ENCODE assay signal across 21 cellular contexts in genomic region chr1:26630634-26631033, GRCh38.
"Had no signal": no experiment of that assay in that cellular context is flagged by ENCODE, and none has a peak within 500 bp of the region (broad histone marks: within the 10 kb centered on the region; RNA-seq: fewer than 3 reads in every experiment).

No MANE protein-coding gene starts in this region.

- H3K4me1 Mint-ChIP-seq: activated naive CD4-positive, alpha-beta T cell treated with anti-CD3 and anti-CD28 coated beads, Interleukin-2, amount 50 U/mL, for 24 hours; central memory CD8-positive, alpha-beta T cell had no signal

- H3K9me3 ChIP-seq: ascending aorta, colonic mucosa, gastroesophageal sphincter, heart left ventricle, left ventricle myocardium inferior, stomach, testis, upper lobe of left lung had no signal

- H3K36me3 Mint-ChIP-seq: activated naive CD4-positive, alpha-beta T cell treated with anti-CD3 and anti-CD28 coated beads, Interleukin-2, amount 50 U/mL, for 24 hours; naive thymus-derived CD4-positive, alpha-beta T cell had no signal

- FAIRE-seq: endometrium had no signal

- H3K27me3 ChIP-seq: ascending aorta, colonic mucosa, gastroesophageal sphincter, heart left ventricle, stomach, testis, upper lobe of left lung had no signal

- H3K27ac ChIP-seq: ascending aorta, colonic mucosa, gastroesophageal sphincter, heart left ventricle, left ventricle myocardium inferior, stomach, testis, upper lobe of left lung had no signal

- H3K4me3 ChIP-seq: ascending aorta, colonic mucosa, gastroesophageal sphincter, heart left ventricle, left ventricle myocardium inferior, stomach, testis, upper lobe of left lung had no signal

- H3K9me3 Mint-ChIP-seq: activated naive CD4-positive, alpha-beta T cell treated with anti-CD3 and anti-CD28 coated beads, Interleukin-2, amount 50 U/mL, for 24 hours; central memory CD8-positive, alpha-beta T cell; T-helper 1 cell treated with Interleukin-12 subunit alpha and Interleukin-12 subunit beta and Interleukin-4 antibody, amounts not matched to agents 30 μg/mL and 1 μg/mL, for 36 hours had no signal

- H3K27ac Mint-ChIP-seq: activated naive CD4-positive, alpha-beta T cell treated with anti-CD3 and anti-CD28 coated beads, Interleukin-2, amount 50 U/mL, for 24 hours; naive thymus-derived CD4-positive, alpha-beta T cell; T-helper 1 cell treated with Interleukin-12 subunit alpha and Interleukin-12 subunit beta and Interleukin-4 antibody, amounts not matched to agents 30 μg/mL and 1 μg/mL, for 36 hours had no signal

- ATAC-seq: gastroesophageal sphincter; heart left ventricle; naive thymus-derived CD4-positive, alpha-beta T cell had no signal

- H3K27me3 Mint-ChIP-seq: activated naive CD4-positive, alpha-beta T cell treated with anti-CD3 and anti-CD28 coated beads, Interleukin-2, amount 50 U/mL, for 24 hours; central memory CD8-positive, alpha-beta T cell had no signal

- DNase-seq: activated CD4-positive, alpha-beta T cell treated with anti-CD3 and anti-CD28 coated beads for 1 hour; activated CD8-positive, alpha-beta memory T cell treated with anti-CD3 and anti-CD28 coated beads for 24 hours; activated CD8-positive, alpha-beta memory T cell treated with anti-CD3 and anti-CD28 coated beads, Interleukin-2, amount 50 U/mL, for 48 hours; activated gamma-delta T cell; colonic mucosa; heart left ventricle; left ventricle myocardium inferior; mesendoderm; naive thymus-derived CD4-positive, alpha-beta T cell; occipital lobe; stimulated activated CD4-positive, alpha-beta T cell treated with anti-CD3 and anti-CD28 coated beads, Interleukin-12 subunit alpha, Interleukin-12 subunit beta, amount 100 ng/mL, for 4 hours; stimulated activated CD4-positive, alpha-beta T cell treated with anti-CD3 and anti-CD28 coated beads, Interleukin-1b, Interleukin-23, amount 100 ng/mL, for 48 hours; stomach; testis; upper lobe of left lung had no signal

- H3K4me1 ChIP-seq: ascending aorta, colonic mucosa, gastroesophageal sphincter, left ventricle myocardium inferior, stomach, testis had no signal

- H3K4me3 Mint-ChIP-seq: activated naive CD4-positive, alpha-beta T cell treated with anti-CD3 and anti-CD28 coated beads, Interleukin-2, amount 50 U/mL, for 24 hours; central memory CD8-positive, alpha-beta T cell; naive thymus-derived CD4-positive, alpha-beta T cell; T-helper 1 cell treated with Interleukin-12 subunit alpha and Interleukin-12 subunit beta and Interleukin-4 antibody, amounts not matched to agents 30 μg/mL and 1 μg/mL, for 36 hours had no signal

- H3K36me3 ChIP-seq: ascending aorta, colonic mucosa, gastroesophageal sphincter, heart left ventricle, left ventricle myocardium inferior, stomach, upper lobe of left lung had no signal
